In the genomic region with DNA sequence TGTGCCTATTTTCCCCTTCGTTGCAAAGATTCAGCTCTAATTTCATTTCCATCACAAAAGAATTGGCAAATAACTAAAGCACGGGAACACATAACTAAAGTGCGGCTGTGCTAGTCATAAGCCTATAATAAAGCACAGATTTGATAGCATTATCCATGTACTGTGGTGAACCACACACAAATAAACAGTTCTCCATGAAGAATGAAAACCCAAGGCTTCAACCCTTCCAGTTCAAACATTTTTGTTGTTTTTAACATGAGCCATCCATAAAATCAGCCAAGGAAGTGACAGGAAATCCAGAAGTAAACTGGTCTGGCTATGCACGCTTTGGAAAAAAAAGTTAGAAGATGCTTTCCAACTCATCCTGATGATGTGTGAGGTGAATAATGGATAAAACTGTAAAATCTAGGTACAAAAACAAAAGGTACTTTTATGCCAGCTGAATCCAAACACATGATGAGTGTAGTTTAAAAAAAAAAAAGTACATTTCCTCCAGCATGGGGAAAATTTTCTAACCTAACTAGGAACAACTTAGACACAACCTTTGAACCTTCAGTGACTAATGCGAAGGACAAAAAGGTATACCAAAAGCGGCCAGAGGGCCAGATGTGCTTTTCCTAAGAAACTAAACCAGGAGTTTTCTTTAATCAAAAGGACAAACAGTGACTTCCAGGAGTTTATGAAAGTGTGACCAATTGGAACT, we compare ENCODE assay signal across 9 cellular contexts. TPM values are rescaled to one million over a fixed set of nuclear protein-coding genes. Genes with fewer than 3 reads are reported as not detected.
A peak's percentile ranks its signal among the peaks of the same experiment; 100 is the strongest.
DNase-seq lines count a peak whose midpoint lies in the region; ATAC-seq and TF ChIP-seq lines count a peak whose summit lies in the region.
"Had no signal": no experiment of that assay in that cellular context is flagged by ENCODE, and none has a peak within 500 bp of the region (broad histone marks: within the 10 kb centered on the region; RNA-seq: fewer than 3 reads in every experiment).

No MANE protein-coding gene starts in this region.

- H3K9ac ChIP-seq in SK-N-MC (ENCODE audit: insufficient read length) = no peak overlapping the region

- H3K36me3 ChIP-seq in SK-N-MC (ENCODE audit: insufficient read depth, low read length) (no peaks in the 10 kb centered on the region), gastrocnemius medialis (no peaks in the 10 kb centered on the region)
- H3K36me3 ChIP-seq in naive thymus-derived CD4-positive, alpha-beta T cell (ENCODE audit: control insufficient read depth in 2 of 3, insufficient read depth in 3 of 3, low read length in 3 of 3) = no peaks in the 10 kb centered on the region

- in situ Hi-C loops in gastrocnemius medialis (cut with MboI; ENCODE audit: low sequenced_read_pairs in 4 of 4) = loop anchor here in 2 of 4 donors (10.0 to 25.0 kb wide), 4 partner anchors 71 to 751 kb away; no protein-coding TSS in a partner anchor

- H3K4me3 ChIP-seq in SK-N-MC (peak overlapping the region; percentile 69), fibroblast of the aortic adventitia (ENCODE audit: low read depth, low read length) (peak overlapping the region; percentile 26), gastrocnemius medialis (peak overlapping the region; percentile 44 to 57 (median 47))
- no peak overlapping the region for H3K4me3 ChIP-seq in naive thymus-derived CD4-positive, alpha-beta T cell (ENCODE audit: low read length)

- H3K27ac ChIP-seq in SK-N-MC (no peak overlapping the region), gastrocnemius medialis (peak overlapping the region; percentile 55 to 72 (median 62))
- H3K27ac ChIP-seq in naive thymus-derived CD4-positive, alpha-beta T cell (ENCODE audit: low read depth, low read length) = no peak overlapping the region

- no peak overlapping the region for H3K27ac Mint-ChIP-seq in naive thymus-derived CD4-positive, alpha-beta T cell

- peaks cover 0 to 6% (median 3%) of the 10 kb centered on the region in 11 donors for H3K9me3 Mint-ChIP-seq in naive thymus-derived CD4-positive, alpha-beta T cell

- intact Hi-C loops in gastrocnemius medialis (cut with DNase I; ENCODE audit: low total_unique reads) (no loop called here), posterior vena cava (cut with DNase I) (no loop called here)
- intact Hi-C loops in naive thymus-derived CD4-positive, alpha-beta T cell (cut with micrococcal nuclease) = no loop called here

- POLR2A ChIA-PET in naive thymus-derived CD4-positive, alpha-beta T cell (lab: Charles Lee) = no interaction called here

- DNase-seq in EL (peak; percentile 74), SK-N-MC (ENCODE audit: low read depth, low spot score) (no peak), fibroblast of the aortic adventitia (ENCODE audit: low read depth) (peak; percentile 90), gastrocnemius medialis (no peak), posterior vena cava (ENCODE audit: low spot score) (no peak), Kasumi-1 (lab: John Stamatoyannopoulos, UW) (no peak)
- DNase-seq in naive thymus-derived CD4-positive, alpha-beta T cell = no peak
- DNase-seq: KBM-7 had no signal

- H3K27me3 ChIP-seq in gastrocnemius medialis = no peaks in the 10 kb centered on the region
- no peaks in the 10 kb centered on the region for H3K27me3 ChIP-seq in naive thymus-derived CD4-positive, alpha-beta T cell (ENCODE audit: control insufficient read depth in 2 of 2, insufficient read depth in 2 of 2, low read length in 2 of 2)

- ATAC-seq in gastrocnemius medialis (peak; percentile 47 to 57), SK-N-SH treated with all-trans-retinoic acid at 6 μM for 48 hours (no peak)
- ATAC-seq in naive thymus-derived CD4-positive, alpha-beta T cell = no peak

- CTCF ChIA-PET in naive thymus-derived CD4-positive, alpha-beta T cell (lab: Charles Lee) = no interaction called here

- H3K4me3 Mint-ChIP-seq in naive thymus-derived CD4-positive, alpha-beta T cell = no peak overlapping the region

- TF ChIP-seq POLR2A in gastrocnemius medialis (IDR thresholded peaks at IDR 0.05) = no peak

- TF ChIP-seq CTCF in fibroblast of the aortic adventitia (IDR thresholded peaks at IDR 0.05; ENCODE audit: insufficient read depth, low read length) (no peak), gastrocnemius medialis (IDR thresholded peaks at IDR 0.05 in 4 of 5, conservative IDR thresholded peaks at IDR 0.05 in 1 of 5) (no peak)

- H3K36me3 Mint-ChIP-seq in naive thymus-derived CD4-positive, alpha-beta T cell = peaks cover 0 to 8% (median 0%) of the 10 kb centered on the region in 5 donors

- H3K4me1 ChIP-seq in gastrocnemius medialis = peaks cover 67 to 79% of the 10 kb centered on the region in 2 donors
- no peaks in the 10 kb centered on the region for H3K4me1 ChIP-seq in naive thymus-derived CD4-positive, alpha-beta T cell (ENCODE audit: control insufficient read depth in 2 of 2, insufficient read depth in 2 of 2, low read length in 2 of 2)

- H3K9me3 ChIP-seq in SK-N-MC (ENCODE audit: low read depth, low read length) (no peaks in the 10 kb centered on the region), gastrocnemius medialis (no peaks in the 10 kb centered on the region)
- no peaks in the 10 kb centered on the region for H3K9me3 ChIP-seq in naive thymus-derived CD4-positive, alpha-beta T cell (ENCODE audit: control insufficient read depth in 2 of 3, low read length in 3 of 3)

- H3K4me1 Mint-ChIP-seq in naive thymus-derived CD4-positive, alpha-beta T cell = peaks cover 0 to 1% (median 0%) of the 10 kb centered on the region in 7 donors

- peaks cover 23 to 57% (median 34%) of the 10 kb centered on the region in 5 donors for H3K27me3 Mint-ChIP-seq in naive thymus-derived CD4-positive, alpha-beta T cell

TF ChIP-seq in SK-N-SH treated with all-trans-retinoic acid at 6 μM for 48 hours, 23 proteins besides CTCF, POLR2A, EP300 and RAD21 (continues in another document):
- TF ChIP-seq, protein P1, sequence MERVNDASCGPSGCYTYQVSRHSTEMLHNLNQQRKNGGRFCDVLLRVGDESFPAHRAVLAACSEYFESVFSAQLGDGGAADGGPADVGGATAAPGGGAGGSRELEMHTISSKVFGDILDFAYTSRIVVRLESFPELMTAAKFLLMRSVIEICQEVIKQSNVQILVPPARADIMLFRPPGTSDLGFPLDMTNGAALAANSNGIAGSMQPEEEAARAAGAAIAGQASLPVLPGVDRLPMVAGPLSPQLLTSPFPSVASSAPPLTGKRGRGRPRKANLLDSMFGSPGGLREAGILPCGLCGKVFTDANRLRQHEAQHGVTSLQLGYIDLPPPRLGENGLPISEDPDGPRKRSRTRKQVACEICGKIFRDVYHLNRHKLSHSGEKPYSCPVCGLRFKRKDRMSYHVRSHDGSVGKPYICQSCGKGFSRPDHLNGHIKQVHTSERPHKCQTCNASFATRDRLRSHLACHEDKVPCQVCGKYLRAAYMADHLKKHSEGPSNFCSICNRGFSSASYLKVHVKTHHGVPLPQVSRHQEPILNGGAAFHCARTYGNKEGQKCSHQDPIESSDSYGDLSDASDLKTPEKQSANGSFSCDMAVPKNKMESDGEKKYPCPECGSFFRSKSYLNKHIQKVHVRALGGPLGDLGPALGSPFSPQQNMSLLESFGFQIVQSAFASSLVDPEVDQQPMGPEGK (CRISPR knock-in tag; IDR thresholded peaks at IDR 0.05; ENCODE audit: borderline replicate concordance) = no peak
- TF ChIP-seq, protein P2, sequence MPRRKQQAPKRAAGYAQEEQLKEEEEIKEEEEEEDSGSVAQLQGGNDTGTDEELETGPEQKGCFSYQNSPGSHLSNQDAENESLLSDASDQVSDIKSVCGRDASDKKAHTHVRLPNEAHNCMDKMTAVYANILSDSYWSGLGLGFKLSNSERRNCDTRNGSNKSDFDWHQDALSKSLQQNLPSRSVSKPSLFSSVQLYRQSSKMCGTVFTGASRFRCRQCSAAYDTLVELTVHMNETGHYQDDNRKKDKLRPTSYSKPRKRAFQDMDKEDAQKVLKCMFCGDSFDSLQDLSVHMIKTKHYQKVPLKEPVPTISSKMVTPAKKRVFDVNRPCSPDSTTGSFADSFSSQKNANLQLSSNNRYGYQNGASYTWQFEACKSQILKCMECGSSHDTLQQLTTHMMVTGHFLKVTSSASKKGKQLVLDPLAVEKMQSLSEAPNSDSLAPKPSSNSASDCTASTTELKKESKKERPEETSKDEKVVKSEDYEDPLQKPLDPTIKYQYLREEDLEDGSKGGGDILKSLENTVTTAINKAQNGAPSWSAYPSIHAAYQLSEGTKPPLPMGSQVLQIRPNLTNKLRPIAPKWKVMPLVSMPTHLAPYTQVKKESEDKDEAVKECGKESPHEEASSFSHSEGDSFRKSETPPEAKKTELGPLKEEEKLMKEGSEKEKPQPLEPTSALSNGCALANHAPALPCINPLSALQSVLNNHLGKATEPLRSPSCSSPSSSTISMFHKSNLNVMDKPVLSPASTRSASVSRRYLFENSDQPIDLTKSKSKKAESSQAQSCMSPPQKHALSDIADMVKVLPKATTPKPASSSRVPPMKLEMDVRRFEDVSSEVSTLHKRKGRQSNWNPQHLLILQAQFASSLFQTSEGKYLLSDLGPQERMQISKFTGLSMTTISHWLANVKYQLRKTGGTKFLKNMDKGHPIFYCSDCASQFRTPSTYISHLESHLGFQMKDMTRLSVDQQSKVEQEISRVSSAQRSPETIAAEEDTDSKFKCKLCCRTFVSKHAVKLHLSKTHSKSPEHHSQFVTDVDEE (CRISPR knock-in tag; IDR thresholded peaks at IDR 0.05) = no peak
- TF ChIP-seq PPARA (CRISPR knock-in tag; IDR thresholded peaks at IDR 0.05; ENCODE audit: borderline replicate concordance) (no peak), CSDC2 (CRISPR knock-in tag; IDR thresholded peaks at IDR 0.05) (no peak), GLIS3 (CRISPR knock-in tag; IDR thresholded peaks at IDR 0.05) (no peak), ZNF70 (CRISPR knock-in tag; IDR thresholded peaks at IDR 0.05) (no peak), SNAI2 (CRISPR knock-in tag; IDR thresholded peaks at IDR 0.05) (no peak), RARB (CRISPR knock-in tag; IDR thresholded peaks at IDR 0.05) (no peak), ZFP30 (CRISPR knock-in tag; IDR thresholded peaks at IDR 0.05) (no peak)
- TF ChIP-seq, protein P3, sequence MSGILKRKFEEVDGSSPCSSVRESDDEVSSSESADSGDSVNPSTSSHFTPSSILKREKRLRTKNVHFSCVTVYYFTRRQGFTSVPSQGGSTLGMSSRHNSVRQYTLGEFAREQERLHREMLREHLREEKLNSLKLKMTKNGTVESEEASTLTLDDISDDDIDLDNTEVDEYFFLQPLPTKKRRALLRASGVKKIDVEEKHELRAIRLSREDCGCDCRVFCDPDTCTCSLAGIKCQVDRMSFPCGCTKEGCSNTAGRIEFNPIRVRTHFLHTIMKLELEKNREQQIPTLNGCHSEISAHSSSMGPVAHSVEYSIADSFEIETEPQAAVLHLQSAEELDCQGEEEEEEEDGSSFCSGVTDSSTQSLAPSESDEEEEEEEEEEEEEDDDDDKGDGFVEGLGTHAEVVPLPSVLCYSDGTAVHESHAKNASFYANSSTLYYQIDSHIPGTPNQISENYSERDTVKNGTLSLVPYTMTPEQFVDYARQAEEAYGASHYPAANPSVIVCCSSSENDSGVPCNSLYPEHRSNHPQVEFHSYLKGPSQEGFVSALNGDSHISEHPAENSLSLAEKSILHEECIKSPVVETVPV (CRISPR knock-in tag; IDR thresholded peaks at IDR 0.05) = no peak

RNA-seq across cellular contexts. Expression of a gene that starts 10.2 kb away (rescaled TPM):
- 20.4 and 30.3 TPM in 2 replicates for total RNA-seq in fibroblast of the aortic adventitia (ENCODE audit: low replicate concordance)
- total RNA-seq in gastrocnemius medialis = 10 to 100 TPM in 3 of 4 donors, 1 to 10 TPM in 1; 7.3 to 27.4 (median 17.5) TPM
- 10 to 100 TPM; 11.4 to 11.9 TPM for total RNA-seq in posterior vena cava
- 1 to 10 TPM in 1 of 5 experiments, under 1 TPM in 1, not detected in 3; 0.90 to 1.5 TPM for total RNA-seq in naive thymus-derived CD4-positive, alpha-beta T cell
- not detected for polyA plus RNA-seq in naive thymus-derived CD4-positive, alpha-beta T cell

Comparison
In these comparisons a context has a peak if more than half of its experiments do, and no peak if none do; other contexts are left out.
1. DNase-seq: peak in EL (single experiment) and fibroblast of the aortic adventitia (single experiment); none in SK-N-MC (single experiment), gastrocnemius medialis (0 of 2), posterior vena cava (single experiment), naive thymus-derived CD4-positive, alpha-beta T cell (0 of 9) and Kasumi-1 (0 of 2).
2. H3K27ac ChIP-seq: peak in gastrocnemius medialis (4 of 4); none in SK-N-MC (single experiment) and naive thymus-derived CD4-positive, alpha-beta T cell (single experiment).
3. ATAC-seq: peak in gastrocnemius medialis (2 of 2); none in naive thymus-derived CD4-positive, alpha-beta T cell (single experiment) and SK-N-SH treated with all-trans-retinoic acid at 6 μM for 48 hours (single experiment).